Comparison of ENCODE assay signal across 11 cellular contexts in the genomic region with DNA sequence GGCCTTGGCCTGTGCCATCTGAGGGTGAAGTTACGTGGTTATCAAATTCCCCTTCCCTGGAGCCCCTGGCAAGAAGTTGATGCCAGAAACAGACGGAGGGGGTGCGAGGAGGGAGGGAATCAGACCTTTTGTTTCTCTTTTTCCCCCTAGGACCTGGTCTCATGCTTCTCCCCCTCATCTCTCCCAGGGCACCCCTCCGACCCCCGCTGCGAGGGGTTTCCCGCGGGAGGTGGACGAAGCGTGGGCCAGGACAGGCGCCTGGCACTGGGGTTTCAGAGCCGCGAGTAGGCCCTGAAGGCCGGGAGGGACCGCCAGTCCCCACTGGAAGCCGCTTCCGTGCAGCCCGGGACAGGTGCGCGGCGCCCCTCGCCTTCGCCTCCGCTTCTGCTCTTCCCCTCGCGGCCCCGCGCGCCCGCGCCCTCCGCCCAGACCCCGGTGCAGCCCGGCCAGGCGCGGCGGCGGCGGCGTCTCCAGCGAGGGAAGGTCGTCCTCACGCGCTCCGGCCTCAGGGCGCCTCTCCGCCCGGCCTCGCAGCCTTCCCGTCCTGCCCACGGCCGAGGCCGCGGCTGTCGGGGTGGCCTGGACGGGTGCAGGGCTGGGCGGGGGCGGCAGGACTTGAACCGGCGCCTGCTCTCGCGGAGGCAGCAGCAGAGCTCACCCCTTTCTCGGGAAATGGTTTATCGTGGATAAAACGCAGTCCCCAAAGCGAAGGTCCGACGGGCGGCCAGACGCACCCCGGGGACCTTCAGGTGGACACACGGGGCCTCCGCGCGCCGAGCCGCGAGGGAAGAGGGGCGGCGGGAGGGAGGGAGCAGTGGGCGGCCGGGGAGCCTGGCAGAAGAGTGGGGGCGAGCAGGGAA. TPM values are rescaled to one million over a fixed set of nuclear protein-coding genes. Genes with fewer than 3 reads are reported as not detected.
DNase-seq lines count a peak whose midpoint lies in the region; ATAC-seq, FAIRE-seq and TF ChIP-seq lines count a peak whose summit lies in the region.
"Had no signal": no experiment of that assay in that cellular context is flagged by ENCODE, and none has a peak within 500 bp of the region (broad histone marks: within the 10 kb centered on the region; RNA-seq: fewer than 3 reads in every experiment).

No MANE protein-coding gene starts in this region.

- peaks cover 2 to 8% of the 10 kb centered on the region in 2 donors for H3K36me3 Mint-ChIP-seq in CD14-positive monocyte
- H3K36me3 Mint-ChIP-seq: CD4-positive, CD25-positive, alpha-beta regulatory T cell had no signal

- H3K27ac ChIP-seq in pancreas: peak overlapping the region in 2 of 4 donors; percentile 19 to 52

- peak overlapping the region in 2 of 4 donors; percentile 27 to 39 for H3K4me3 ChIP-seq in pancreas

- intact Hi-C loops in left cardiac atrium (cut with DNase I): no loop called here
- intact Hi-C loops in pancreas (cut with DNase I): no loop called here
- intact Hi-C loops in CD14-positive monocyte (cut with micrococcal nuclease): no loop called here

- no peaks in the 10 kb centered on the region for H3K9me3 ChIP-seq in pancreas

- no peaks in the 10 kb centered on the region for H3K36me3 ChIP-seq in pancreas

- peak; percentile 9 for DNase-seq in stimulated activated CD4-positive, alpha-beta T cell treated with anti-CD3 and anti-CD28 coated beads, Interleukin-15, amount 100 ng/mL, for 24 hours
- no peak for DNase-seq in stimulated activated CD4-positive, alpha-beta T cell treated with anti-CD3 and anti-CD28 coated beads, Interleukin-2, amount 100 ng/mL, for 24 hours
- DNase-seq in left cardiac atrium (no peak), pancreas (peak in 1 of 6 donors; percentile 42), CD14-positive monocyte (ENCODE audit: low spot score) (no peak)
- no peak for DNase-seq in activated CD8-positive, alpha-beta memory T cell treated with anti-CD3 and anti-CD28 coated beads, Interleukin-2, amount 50 U/mL, for 48 hours
- no peak for DNase-seq in activated CD4-positive, alpha-beta T cell treated with anti-CD3 and anti-CD28 coated beads for 4 hours
- no peak for DNase-seq in activated CD4-positive, CD25-positive, alpha-beta regulatory T cell (lab: John Stamatoyannopoulos, UW)
- DNase-seq: activated CD8-positive, alpha-beta memory T cell treated with anti-CD3 and anti-CD28 coated beads, Interleukin-2, amount 50 U/mL, for 4 hours; CD4-positive, CD25-positive, alpha-beta regulatory T cell; effector memory CD8-positive, alpha-beta T cell had no signal

- no peaks in the 10 kb centered on the region for H3K27me3 ChIP-seq in pancreas

- H3K4me1 Mint-ChIP-seq in CD14-positive monocyte: peaks cover 3% of the 10 kb centered on the region

- 3 to 5% methylated on average over 65 to 82 of the region's 83 CpGs for WGBS in pancreas, 2 donors

- TF ChIP-seq CTCF in pancreas (IDR thresholded peaks at IDR 0.05): no peak
- no peak for TF ChIP-seq CTCF in CD14-positive monocyte (IDR thresholded peaks at IDR 0.05)

- H3K4me1 ChIP-seq in pancreas: no peaks in the 10 kb centered on the region

- peak overlapping the region in 1 of 2 donors; percentile 56 for H3K4me3 Mint-ChIP-seq in CD14-positive monocyte

- H3K27ac Mint-ChIP-seq in CD14-positive monocyte: no peak overlapping the region
- H3K27ac Mint-ChIP-seq: CD4-positive, CD25-positive, alpha-beta regulatory T cell; effector memory CD8-positive, alpha-beta T cell had no signal

- no peak for FAIRE-seq in pancreas (lab: Jason Lieb, UNC)

- peaks cover 45 to 58% (median 47%) of the 10 kb centered on the region in 3 donors for H3K27me3 Mint-ChIP-seq in CD14-positive monocyte (ENCODE audit: low read depth in 3 of 3)

- ATAC-seq in left cardiac atrium (peak; percentile 67 to 74), pancreas (peak; percentile 64 to 68 (median 65))
- ATAC-seq: effector memory CD8-positive, alpha-beta T cell had no signal

- peaks cover 5 to 40% (median 29%) of the 10 kb centered on the region in 7 donors for H3K9me3 Mint-ChIP-seq in CD14-positive monocyte
- H3K9me3 Mint-ChIP-seq: effector memory CD8-positive, alpha-beta T cell had no signal

RNA-seq across cellular contexts. Expression of a gene that starts 31.5 kb away (rescaled TPM):
- total RNA-seq in left cardiac atrium (1 to 10 TPM; 3.2 to 6.3 TPM), pancreas (10 to 100 TPM in 5 of 6 donors, 1 to 10 TPM in 1; 6.9 to 16.4 (median 12.4) TPM)
- polyA plus RNA-seq in pancreas (10 to 100 TPM in 1 of 2 donors, 1 to 10 TPM in 1; 4.2 to 10.6 TPM), CD14-positive monocyte (under 1 TPM in 1 of 2 donors, not detected in 1; 0.03 TPM)
